8 cellular contexts compared by ENCODE assay signal in genomic region chr6:1527098-1527497, GRCh38.
A peak's percentile ranks its signal among the peaks of the same experiment; 100 is the strongest.
DNase-seq lines count a peak whose midpoint lies in the region; ATAC-seq and TF ChIP-seq lines count a peak whose summit lies in the region.

No MANE protein-coding gene starts in this region.

- H3K27me3 ChIP-seq in AG04450 (ENCODE audit: control insufficient read depth, insufficient read depth, low read length) (peaks cover 13% of the 10 kb centered on the region), GM23338 (ENCODE audit: insufficient read depth) (peaks cover 54% of the 10 kb centered on the region), heart left ventricle (peaks cover 3 to 25% (median 16%) of the 10 kb centered on the region in 9 donors)

- ATAC-seq in GM23338: peak; percentile 74
- ATAC-seq in heart left ventricle: peak; percentile 68 to 87 (median 80)
- no peak for ATAC-seq in GM18873 (IDR thresholded peaks at IDR 0.05; ENCODE audit: low FRiP score, unreplicated experiment)

- no peaks in the 10 kb centered on the region for H3K79me2 ChIP-seq in GM23338 (replicated peaks; ENCODE audit: insufficient read depth)

- peak overlapping the region; percentile 88 for H2AFZ ChIP-seq in GM23338

- no peak overlapping the region for H3K27ac Mint-ChIP-seq in GM23338

- H3K4me1 Mint-ChIP-seq in GM23338: peaks cover 18% of the 10 kb centered on the region

- TF ChIP-seq CTCF in AG04450 (IDR thresholded peaks at IDR 0.05; ENCODE audit: low read depth, low read length) (no peak), GM23338 (conservative IDR thresholded peaks at IDR 0.05; ENCODE audit: low read depth in 2 of 2) (no peak), heart left ventricle (IDR thresholded peaks at IDR 0.05) (no peak)

- DNase-seq in AG04450 (ENCODE audit: low read depth, low spot score): peak; percentile 6
- peak; percentile 70 for DNase-seq in GM23338 (ENCODE audit: low spot score)
- DNase-seq in activated T-cell treated with anti-CD3 and anti-CD28 coated beads for 4 hours: peak; percentile 16
- DNase-seq in heart left ventricle: peak in 4 of 5 donors; percentile 50 to 70 (median 62)
- DNase-seq in skeletal muscle cell (ENCODE audit: low read depth): peak; percentile 33
- no peak for DNase-seq in cortex of kidney (lab: John Stamatoyannopoulos, UW)
- no peak for DNase-seq in NCI-H446 (lab: John Stamatoyannopoulos, UW)

- H3K4me1 ChIP-seq in GM23338 (ENCODE audit: insufficient read depth) (peaks cover 10% of the 10 kb centered on the region), heart left ventricle (peaks cover 0 to 28% (median 12%) of the 10 kb centered on the region in 12 donors)

- peaks cover 44% of the 10 kb centered on the region for H3K27me3 Mint-ChIP-seq in GM23338 (ENCODE audit: insufficient read depth, low read depth, poor library complexity)

- no peaks in the 10 kb centered on the region for H4K20me1 ChIP-seq in GM23338 (replicated peaks; ENCODE audit: insufficient read depth)

- H3K4me3 Mint-ChIP-seq in GM23338: no peak overlapping the region

- intact Hi-C loops in heart left ventricle (cut with DNase I): no loop called here

- peaks cover 7% of the 10 kb centered on the region; the same call in 1 of the 2 replicates for H3K9me2 ChIP-seq in GM23338 (ENCODE audit: insufficient read depth)

- CTCF ChIA-PET in AG04450 (lab: Charles Lee): interaction anchor here (0.8 to 2.5 kb wide), 3 partner anchors 26 to 69 kb away, joined by 4 to 12 read pairs (median 5); no protein-coding TSS in a partner anchor

- H3K4me3 ChIP-seq in AG04450 (ENCODE audit: low read depth, low read length) (no peak overlapping the region), GM23338 (no peak overlapping the region), heart left ventricle (no peak overlapping the region), skeletal muscle cell (ENCODE audit: low read depth, low read length) (no peak overlapping the region)

- no peaks in the 10 kb centered on the region for H3K36me3 ChIP-seq in GM23338 (ENCODE audit: insufficient read depth)
- H3K36me3 ChIP-seq in heart left ventricle: no peaks in the 10 kb centered on the region

- 15 to 24% (median 17%) methylated on average over 10 of the region's 10 CpGs for WGBS in heart left ventricle, 4 donors

- no peaks in the 10 kb centered on the region for H3F3A ChIP-seq in GM23338 (replicated peaks; ENCODE audit: low read depth)

- H3K36me3 Mint-ChIP-seq in GM23338 (ENCODE audit: low read depth): peaks cover 6% of the 10 kb centered on the region; the same call in 2 of the 3 replicates

- H3K9me3 ChIP-seq in AG04450 (ENCODE audit: control insufficient read depth, insufficient read depth, low read length) (peaks cover 4% of the 10 kb centered on the region; the same call in 1 of the 2 replicates), heart left ventricle (no peaks in the 10 kb centered on the region)

- POLR2A ChIA-PET in AG04450 (lab: Yijun Ruan, JAX): no interaction called here

- TF ChIP-seq POLR2A in heart left ventricle (IDR thresholded peaks at IDR 0.05): no peak

- no peak overlapping the region for H3K27ac ChIP-seq in AG04450 (ENCODE audit: low read depth, low read length)
- H3K27ac ChIP-seq in GM23338 (ENCODE audit: low read depth): no peak overlapping the region
- H3K27ac ChIP-seq in heart left ventricle: peak overlapping the region in 8 of 12 donors; percentile 19 to 71 (median 57)

- H3K4me2 ChIP-seq in GM23338: peak overlapping the region; percentile 21; the same call in 1 of the 2 replicates

- H3K9me3 Mint-ChIP-seq in GM23338: peaks cover 12% of the 10 kb centered on the region

TF ChIP-seq in GM23338, 12 proteins besides CTCF, POLR2A, EP300 and RAD21:
- TF ChIP-seq JUNB (IDR thresholded peaks at IDR 0.05; ENCODE audit: unreplicated experiment): no peak
- no peak for TF ChIP-seq ETS1 (IDR thresholded peaks at IDR 0.05)
- TF ChIP-seq CREB1 (CRISPR knock-in tag; IDR thresholded peaks at IDR 0.05; ENCODE audit: low read depth): no peak
- no peak for TF ChIP-seq POLR2AphosphoS5 (IDR thresholded peaks at IDR 0.05; ENCODE audit: low read depth)
- TF ChIP-seq EZH2 (IDR thresholded peaks at IDR 0.05; ENCODE audit: low read depth, unreplicated experiment): no peak
- TF ChIP-seq REST (IDR thresholded peaks at IDR 0.05; ENCODE audit: unreplicated experiment): no peak
- TF ChIP-seq EZH2phosphoT487 (IDR thresholded peaks at IDR 0.05; ENCODE audit: unreplicated experiment): no peak
- no peak for TF ChIP-seq STAT1 (IDR thresholded peaks at IDR 0.05; ENCODE audit: unreplicated experiment)
TF ChIP-seq in GM23338: peak in this region for 0.

Comparison
In these comparisons a context has a peak if more than half of its experiments do, and no peak if none do; other contexts are left out.
1. DNase-seq: peak in AG04450 (single experiment), GM23338 (single experiment), activated T-cell treated with anti-CD3 and anti-CD28 coated beads for 4 hours (single experiment), heart left ventricle (4 of 5) and skeletal muscle cell (single experiment); none in cortex of kidney (single experiment) and NCI-H446 (0 of 2).
2. H3K27ac ChIP-seq: peak in heart left ventricle (8 of 12); none in AG04450 (single experiment) and GM23338 (single experiment).